In the genomic region with DNA sequence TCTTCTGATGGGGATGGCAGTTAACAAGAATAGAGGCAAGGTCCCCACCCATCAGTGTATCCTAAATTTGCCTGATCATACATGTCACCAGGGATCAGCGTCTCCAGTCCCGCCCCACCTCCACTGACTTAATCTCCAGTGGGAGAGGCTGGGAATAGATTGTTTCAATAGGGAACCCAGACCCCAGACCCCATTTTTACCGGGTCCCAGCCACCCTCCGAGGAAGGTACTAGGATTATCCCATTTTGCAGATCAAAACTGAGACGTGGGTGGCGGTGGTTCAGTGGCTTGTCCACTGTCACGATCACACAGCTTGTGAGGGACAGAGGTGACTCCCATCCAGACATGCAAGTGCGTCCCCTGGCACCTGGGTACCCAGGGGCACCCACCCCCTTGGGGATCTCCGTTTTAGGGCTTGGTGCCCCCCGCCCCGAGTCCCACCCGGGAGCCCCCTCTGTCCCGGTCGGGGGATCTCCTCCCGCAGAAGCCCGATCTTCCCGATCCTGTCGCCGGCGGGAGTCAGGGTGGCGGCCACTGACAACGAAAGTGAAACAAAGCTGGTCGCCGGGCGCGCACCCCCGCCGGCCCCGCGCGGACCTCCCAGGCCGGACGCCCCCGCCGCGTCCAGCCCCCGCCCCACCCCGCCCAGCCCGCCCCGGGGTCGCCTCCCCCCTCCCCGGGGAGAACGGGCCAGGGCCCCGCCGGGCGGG, we compare ENCODE assay signal across 8 cellular contexts. TPM values are rescaled to one million over a fixed set of nuclear protein-coding genes. Genes with fewer than 3 reads are reported as not detected.
DNase-seq lines count a peak whose midpoint lies in the region; ATAC-seq and TF ChIP-seq lines count a peak whose summit lies in the region.

No MANE protein-coding gene starts in this region.

- peak overlapping the region; percentile 86 for H3K4me3 Mint-ChIP-seq in activated T-helper 2 cell treated with anti-CD3 and anti-CD28 coated beads, Interferon-gamma antibody, Interleukin-2, Interleukin-4, amounts not matched to agents 10 μg/mL and 5 μg/mL and 100 μg/mL, durations not matched to agents 14 hours and 24 hours and 36 hours (ENCODE audit: low read depth)

- H3F3A ChIP-seq in MM.1S (ENCODE audit: insufficient read depth, low read length) (no peaks in the 10 kb centered on the region), neural cell (ENCODE audit: insufficient read depth, low read length, poor library complexity, severe bottlenecking) (no peaks in the 10 kb centered on the region)

- H3K27me3 ChIP-seq in MM.1S (replicated peaks; ENCODE audit: insufficient read depth, low read length) (no peaks in the 10 kb centered on the region), neural cell (ENCODE audit: insufficient read depth, low read depth, low read length) (no peaks in the 10 kb centered on the region), aorta (ENCODE audit: control insufficient read depth in 1 of 2, insufficient read depth in 2 of 2, low read length in 1 of 2) (no peaks in the 10 kb centered on the region)

- no peak overlapping the region for H3K27ac ChIP-seq in MM.1S (ENCODE audit: low read length)
- peak overlapping the region; percentile 77 for H3K27ac ChIP-seq in neural cell (ENCODE audit: low read length)
- peak overlapping the region; percentile 68 to 100 for H3K27ac ChIP-seq in aorta (ENCODE audit: low read depth in 1 of 2, low read length in 2 of 2)

- H3K27me3 Mint-ChIP-seq in activated T-helper 2 cell treated with anti-CD3 and anti-CD28 coated beads, Interferon-gamma antibody, Interleukin-2, Interleukin-4, amounts not matched to agents 10 μg/mL and 5 μg/mL and 100 μg/mL, durations not matched to agents 14 hours and 24 hours and 36 hours (ENCODE audit: low read depth) = no peaks in the 10 kb centered on the region

- H3K79me2 ChIP-seq in MM.1S (ENCODE audit: low read length) (no peaks in the 10 kb centered on the region), neural cell (replicated peaks; ENCODE audit: insufficient read depth, low read length) (peaks cover 34% of the 10 kb centered on the region)

- intact Hi-C loops in activated T-helper 2 cell treated with anti-CD3 and anti-CD28 coated beads, Interferon-gamma antibody, Interleukin-2, Interleukin-4, amounts not matched to agents 10 μg/mL and 5 μg/mL and 100 μg/mL, durations not matched to agents 14 hours and 24 hours and 36 hours (cut with micrococcal nuclease) = loop anchor here (2.0 to 5.0 kb wide), 6 partner anchors 16 to 317 kb away; a partner anchor contains a TSS
- intact Hi-C loops in aorta (cut with DNase I) = loop anchor here (5.0 kb wide), 1 partner anchor 42 kb away; a partner anchor contains a TSS

- ATAC-seq in GM19463 (IDR thresholded peaks at IDR 0.05; ENCODE audit: unreplicated experiment) (peak; percentile 40), aorta (ENCODE audit: low FRiP score) (peak; percentile 9)

- H3K36me3 ChIP-seq in MM.1S (replicated peaks; ENCODE audit: insufficient read depth, low read length) = no peaks in the 10 kb centered on the region
- no peaks in the 10 kb centered on the region for H3K36me3 ChIP-seq in neural cell (ENCODE audit: insufficient read depth, low read length)
- H3K36me3 ChIP-seq in aorta (ENCODE audit: control insufficient read depth in 1 of 2, insufficient read depth in 2 of 2, low read length in 1 of 2) = no peaks in the 10 kb centered on the region

- no peak for TF ChIP-seq RAD21 in neural cell (conservative IDR thresholded peaks at IDR 0.05)

- WGBS in aorta, 2 donors = 0 to 1% methylated on average over 16 to 46 of the region's 46 CpGs

- no peaks in the 10 kb centered on the region for H3K4me1 ChIP-seq in MM.1S (ENCODE audit: low read length)
- no peaks in the 10 kb centered on the region for H3K4me1 ChIP-seq in aorta (ENCODE audit: control insufficient read depth in 1 of 2, insufficient read depth in 2 of 2, low read length in 2 of 2)

- H3K9ac ChIP-seq in MM.1S (ENCODE audit: low read length) (peak overlapping the region; percentile 42; the same call in 1 of the 2 replicates), neural cell (ENCODE audit: low read length) (peak overlapping the region; percentile 98)

- H3K4me3 ChIP-seq in AG09309 (ENCODE audit: control insufficient read depth, low read depth, low read length) (peak overlapping the region; percentile 84), MM.1S (ENCODE audit: low read length) (peak overlapping the region; percentile 58), fibroblast of villous mesenchyme (ENCODE audit: low read depth, low read length) (peak overlapping the region; percentile 86), neural cell (ENCODE audit: low read length) (peak overlapping the region; percentile 88), aorta (ENCODE audit: low read length in 2 of 2) (peak overlapping the region; percentile 99 to 100)

- peaks cover 51% of the 10 kb centered on the region for H3K4me1 Mint-ChIP-seq in activated T-helper 2 cell treated with anti-CD3 and anti-CD28 coated beads, Interferon-gamma antibody, Interleukin-2, Interleukin-4, amounts not matched to agents 10 μg/mL and 5 μg/mL and 100 μg/mL, durations not matched to agents 14 hours and 24 hours and 36 hours (ENCODE audit: low read depth)

- no peaks in the 10 kb centered on the region for H3K9me3 Mint-ChIP-seq in activated T-helper 2 cell treated with anti-CD3 and anti-CD28 coated beads, Interferon-gamma antibody, Interleukin-2, Interleukin-4, amounts not matched to agents 10 μg/mL and 5 μg/mL and 100 μg/mL, durations not matched to agents 14 hours and 24 hours and 36 hours

- DNase-seq in AG09309 (ENCODE audit: low read depth) = no peak
- no peak for DNase-seq in MM.1S
- peak; percentile 36 for DNase-seq in activated T-helper 2 cell treated with anti-CD3 and anti-CD28 coated beads, Interferon-gamma antibody, Interleukin-2, Interleukin-4, amounts not matched to agents 10 μg/mL and 5 μg/mL and 100 μg/mL, durations not matched to agents 14 hours and 24 hours and 36 hours (ENCODE audit: low spot score)
- peak; percentile 54 for DNase-seq in fibroblast of villous mesenchyme (ENCODE audit: low read depth)
- peak; percentile 70 to 87 for DNase-seq in aorta
- DNase-seq in GM13976 (ENCODE audit: low spot score) = no peak

- H3K9me2 ChIP-seq in MM.1S (replicated peaks; ENCODE audit: insufficient read depth, low read length) = no peaks in the 10 kb centered on the region
- H3K9me2 ChIP-seq in neural cell (ENCODE audit: insufficient read depth, low read length) = no peaks in the 10 kb centered on the region

- TF ChIP-seq EP300 in neural cell (conservative IDR thresholded peaks at IDR 0.05; ENCODE audit: poor library complexity, severe bottlenecking) = no peak

- H2AFZ ChIP-seq in MM.1S (ENCODE audit: low read length) = peak overlapping the region; percentile 51
- peak overlapping the region; percentile 35 for H2AFZ ChIP-seq in neural cell (ENCODE audit: low read depth, low read length)

- H3K36me3 Mint-ChIP-seq in activated T-helper 2 cell treated with anti-CD3 and anti-CD28 coated beads, Interferon-gamma antibody, Interleukin-2, Interleukin-4, amounts not matched to agents 10 μg/mL and 5 μg/mL and 100 μg/mL, durations not matched to agents 14 hours and 24 hours and 36 hours (ENCODE audit: low read depth) = peaks cover 22% of the 10 kb centered on the region

- no peak for TF ChIP-seq CTCF in AG09309 (IDR thresholded peaks at IDR 0.05; ENCODE audit: control insufficient read depth, insufficient read depth, low read depth, low read length, missing control alignments)
- TF ChIP-seq CTCF in MM.1S (IDR thresholded peaks at IDR 0.05; ENCODE audit: low read length) = no peak
- no peak for TF ChIP-seq CTCF in fibroblast of villous mesenchyme (IDR thresholded peaks at IDR 0.05; ENCODE audit: insufficient read depth, low read depth, low read length)
- TF ChIP-seq CTCF in neural cell (IDR thresholded peaks at IDR 0.05; ENCODE audit: poor library complexity, severe bottlenecking) = no peak
- TF ChIP-seq CTCF in GM13976 (IDR thresholded peaks at IDR 0.05; ENCODE audit: borderline replicate concordance, control extremely low read depth, extremely low read depth, insufficient read depth, missing control alignments) = no peak

- H3K9me3 ChIP-seq in MM.1S (replicated peaks; ENCODE audit: insufficient read depth, low read length) = no peaks in the 10 kb centered on the region
- no peaks in the 10 kb centered on the region for H3K9me3 ChIP-seq in neural cell (ENCODE audit: low read length)
- no peaks in the 10 kb centered on the region for H3K9me3 ChIP-seq in aorta (ENCODE audit: control insufficient read depth, low read length)

- peak overlapping the region; percentile 91 for H3K27ac Mint-ChIP-seq in activated T-helper 2 cell treated with anti-CD3 and anti-CD28 coated beads, Interferon-gamma antibody, Interleukin-2, Interleukin-4, amounts not matched to agents 10 μg/mL and 5 μg/mL and 100 μg/mL, durations not matched to agents 14 hours and 24 hours and 36 hours

- no peaks in the 10 kb centered on the region for H4K20me1 ChIP-seq in MM.1S (ENCODE audit: insufficient read depth, low read length)
- no peaks in the 10 kb centered on the region for H4K20me1 ChIP-seq in neural cell (ENCODE audit: insufficient read depth)

- peak overlapping the region; percentile 63 for H3K4me2 ChIP-seq in MM.1S (ENCODE audit: low read depth, low read length)
- H3K4me2 ChIP-seq in neural cell (ENCODE audit: low read length) = peak overlapping the region; percentile 59

- in situ Hi-C loops in GM13976 (cut with MboI; ENCODE audit: low sequenced_read_pairs, unreplicated experiment) = no loop called here

TF ChIP-seq in neural cell, 6 proteins besides CTCF, POLR2A, EP300 and RAD21 (continues in another document):
- TF ChIP-seq POLR2AphosphoS5 (IDR thresholded peaks at IDR 0.05) = peak; percentile 8

RNA-seq across cellular contexts. Expression of a gene that starts 0.5 kb away (rescaled TPM):
- total RNA-seq in activated T-helper 2 cell treated with anti-CD3 and anti-CD28 coated beads, Interferon-gamma antibody, Interleukin-2, Interleukin-4, amounts not matched to agents 10 μg/mL and 5 μg/mL and 100 μg/mL, durations not matched to agents 14 hours and 24 hours and 36 hours = 84.2 and 89.3 TPM in 2 replicates
- total RNA-seq in fibroblast of villous mesenchyme (156 and 171 TPM in 2 replicates), aorta (10 to 100 TPM; 61.2 to 97.3 TPM)
- polyA plus RNA-seq in neural cell (155 and 165 TPM in 2 replicates), aorta (10 to 100 TPM; 41.1 to 77.4 TPM)
- polyA minus RNA-seq in neural cell = 225 and 235 TPM in 2 replicates

RNA-seq across cellular contexts. Expression of a gene that starts 43.4 kb away (rescaled TPM):
- total RNA-seq in activated T-helper 2 cell treated with anti-CD3 and anti-CD28 coated beads, Interferon-gamma antibody, Interleukin-2, Interleukin-4, amounts not matched to agents 10 μg/mL and 5 μg/mL and 100 μg/mL, durations not matched to agents 14 hours and 24 hours and 36 hours = 9.6 and 11.1 TPM in 2 replicates
- total RNA-seq in fibroblast of villous mesenchyme = 21.3 and 22.5 TPM in 2 replicates
- 2.0 and 4.4 TPM in 2 replicates for polyA plus RNA-seq in neural cell
- 6.6 and 7.5 TPM in 2 replicates for polyA minus RNA-seq in neural cell
- total RNA-seq in aorta = 10 to 100 TPM; 10.5 to 20.6 TPM
- polyA plus RNA-seq in aorta = 10 to 100 TPM in 1 of 2 donors, 1 to 10 TPM in 1; 7.3 to 21.7 TPM

RNA-seq across cellular contexts. Expression of a gene that starts 44.0 kb away (rescaled TPM):
- total RNA-seq in activated T-helper 2 cell treated with anti-CD3 and anti-CD28 coated beads, Interferon-gamma antibody, Interleukin-2, Interleukin-4, amounts not matched to agents 10 μg/mL and 5 μg/mL and 100 μg/mL, durations not matched to agents 14 hours and 24 hours and 36 hours = 61.9 and 65.8 TPM in 2 replicates
- 15.5 and 16.8 TPM in 2 replicates for total RNA-seq in fibroblast of villous mesenchyme
- 36.5 and 39.4 TPM in 2 replicates for polyA plus RNA-seq in neural cell
- 18.3 and 19.1 TPM in 2 replicates for polyA minus RNA-seq in neural cell
- 1 to 10 TPM; 5.7 to 8.1 TPM for total RNA-seq in aorta
- 10 to 100 TPM in 1 of 2 donors, 1 to 10 TPM in 1; 6.1 to 12.0 TPM for polyA plus RNA-seq in aorta

Comparison
In these comparisons a context has a peak if more than half of its experiments do, and no peak if none do; other contexts are left out.
1. DNase-seq: peak in activated T-helper 2 cell treated with anti-CD3 and anti-CD28 coated beads, Interferon-gamma antibody, Interleukin-2, Interleukin-4, amounts not matched to agents 10 μg/mL and 5 μg/mL and 100 μg/mL, durations not matched to agents 14 hours and 24 hours and 36 hours (single experiment), fibroblast of villous mesenchyme (single experiment) and aorta (2 of 2); none in AG09309 (single experiment), MM.1S (single experiment) and GM13976 (single experiment).
2. Peak in every context shown above with its lines, with median percentiles within 50 percentile points of each other: H3K4me3 ChIP-seq.